In the genomic region with DNA sequence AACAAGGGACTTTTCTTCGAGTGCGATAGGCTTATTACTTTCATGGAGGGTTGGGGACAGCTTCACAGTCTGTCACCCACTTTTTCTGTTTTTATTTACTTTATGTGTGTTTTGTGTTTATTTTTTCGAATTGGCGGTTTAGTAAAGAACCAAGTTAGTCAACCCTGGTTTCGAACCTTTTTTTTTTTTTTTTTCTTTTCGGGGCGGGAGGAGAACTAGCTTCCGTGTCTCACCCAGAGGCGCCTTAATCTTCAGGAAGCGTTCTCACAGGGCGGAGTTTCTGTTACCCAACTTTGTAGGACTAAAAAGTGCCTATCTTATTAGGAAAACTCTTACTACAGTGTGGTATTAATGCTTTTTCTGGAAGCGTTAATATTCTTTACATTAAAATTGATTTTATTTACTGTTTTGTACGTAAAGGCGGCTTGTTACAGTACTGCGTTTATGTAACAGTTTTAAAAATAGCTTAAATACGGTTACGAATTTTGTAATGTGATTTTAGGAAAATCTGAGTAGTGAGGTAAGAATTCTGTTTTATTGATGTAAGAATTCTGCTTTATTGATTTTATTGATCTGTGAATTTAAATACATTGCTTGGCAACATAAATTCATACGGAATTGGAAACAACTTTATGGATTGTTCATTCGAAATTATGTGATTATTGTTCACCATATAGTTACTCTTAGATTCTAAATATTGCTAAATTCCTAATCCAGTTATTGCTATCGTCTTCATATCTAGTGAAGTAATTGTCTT, we compare ENCODE assay signal across 8 cellular contexts. TPM values are rescaled to one million over a fixed set of nuclear protein-coding genes. Genes with fewer than 3 reads are reported as not detected.
DNase-seq lines count a peak whose midpoint lies in the region; ATAC-seq and TF ChIP-seq lines count a peak whose summit lies in the region.

No MANE protein-coding gene starts in this region.

- ATAC-seq in CD8-positive, alpha-beta T cell, result peak; percentile 19
- ATAC-seq in GM19035 (IDR thresholded peaks at IDR 0.05; ENCODE audit: unreplicated experiment), result peak; percentile 9
- ATAC-seq in HG03378 (IDR thresholded peaks at IDR 0.05; ENCODE audit: unreplicated experiment), result no peak

- H3K4me1 ChIP-seq in CD8-positive, alpha-beta T cell (ENCODE audit: insufficient read depth, low read length), result peaks cover 42% of the 10 kb centered on the region

- H3K27me3 ChIP-seq in CD8-positive, alpha-beta T cell (ENCODE audit: insufficient read depth, low read length), result no peaks in the 10 kb centered on the region

- H3K27ac Mint-ChIP-seq in CD8-positive, alpha-beta T cell, result peak overlapping the region; percentile 98
- H3K27ac Mint-ChIP-seq in chondrocyte (ENCODE audit: unreplicated experiment), result peak overlapping the region; percentile 100

- POLR2A ChIA-PET in CD8-positive, alpha-beta T cell (lab: Charles Lee), result interaction anchor here (1.3 to 3.1 kb wide), 7 partner anchors 9 to 93 kb away, joined by 3 to 10 read pairs (median 4); a partner anchor contains a TSS

- CTCF ChIA-PET in CD8-positive, alpha-beta T cell (lab: Charles Lee), result interaction anchor here (1.0 to 1.1 kb wide), 2 partner anchors 9 to 94 kb away, joined by 3 to 4 read pairs; a partner anchor contains a TSS

- no peak for TF ChIP-seq CTCF in CD8-positive, alpha-beta T cell (IDR thresholded peaks at IDR 0.05)
- TF ChIP-seq CTCF in chondrocyte (IDR thresholded peaks at IDR 0.05), result no peak

- peaks cover 20% of the 10 kb centered on the region for H3K36me3 ChIP-seq in CD8-positive, alpha-beta T cell (ENCODE audit: insufficient read depth, low read length)

- H3K4me1 Mint-ChIP-seq in CD8-positive, alpha-beta T cell (ENCODE audit: low read depth), result peaks cover 42% of the 10 kb centered on the region
- peaks cover 51% of the 10 kb centered on the region for H3K4me1 Mint-ChIP-seq in chondrocyte (ENCODE audit: low read depth)

- H3K9me3 ChIP-seq in CD8-positive, alpha-beta T cell (ENCODE audit: low read length), result no peaks in the 10 kb centered on the region

- H3K27me3 Mint-ChIP-seq in CD8-positive, alpha-beta T cell (ENCODE audit: low read depth), result no peaks in the 10 kb centered on the region
- H3K27me3 Mint-ChIP-seq in chondrocyte (ENCODE audit: low read depth), result no peaks in the 10 kb centered on the region

- intact Hi-C loops in CD8-positive, alpha-beta T cell (cut with DNase I, micrococcal nuclease), result loop anchor here (1.0 to 10.0 kb wide), 4 partner anchors 10 to 346 kb away; a partner anchor contains a TSS

- peaks cover 52% of the 10 kb centered on the region for H3K36me3 Mint-ChIP-seq in CD8-positive, alpha-beta T cell
- H3K36me3 Mint-ChIP-seq in chondrocyte (ENCODE audit: low read depth), result peaks cover 17% of the 10 kb centered on the region

- H3K27ac ChIP-seq in CD8-positive, alpha-beta T cell (ENCODE audit: low read depth, low read length), result peak overlapping the region; percentile 90

- H3K4me3 ChIP-seq in CD8-positive, alpha-beta T cell (ENCODE audit: low read depth, low read length), result peak overlapping the region; percentile 97

- H3K4me3 Mint-ChIP-seq in CD8-positive, alpha-beta T cell, result peak overlapping the region; percentile 96
- H3K4me3 Mint-ChIP-seq in chondrocyte (ENCODE audit: unreplicated experiment), result peak overlapping the region; percentile 100

- H3K9me3 Mint-ChIP-seq in CD8-positive, alpha-beta T cell, result no peaks in the 10 kb centered on the region
- no peaks in the 10 kb centered on the region for H3K9me3 Mint-ChIP-seq in chondrocyte (ENCODE audit: low read depth)

- peak in 4 of 7 experiments; percentile 26 to 63 (median 40) for DNase-seq in CD8-positive, alpha-beta T cell
- DNase-seq in HT1080 (ENCODE audit: low read depth) (peak; percentile 58), SKM-1 (lab: John Stamatoyannopoulos, UW; ENCODE audit: unreplicated experiment) (peak; percentile 50), chondrocyte (ENCODE audit: low spot score) (no peak), left kidney (ENCODE audit: low read depth, low spot score) (peak; percentile 76)
- DNase-seq in stimulated activated CD4-positive, alpha-beta T cell treated with anti-CD3 and anti-CD28 coated beads, TNF-alpha, amount 100 ng/mL, for 24 hours (ENCODE audit: low read depth in 3 of 3), result peak in 2 of 3 experiments; percentile 12 to 19

RNA-seq across cellular contexts. Expression of a gene that starts 0.9 kb away (rescaled TPM):
- total RNA-seq in CD8-positive, alpha-beta T cell, result 100 to 1,000 TPM; 276 to 277 TPM
- 161 and 212 TPM in 2 replicates for total RNA-seq in HT1080 (2014; rRNA removed; shearing (Covaris generic))
- polyA plus RNA-seq in HT1080 (2015; cell fraction: cytosol; rRNA removed), result 163 and 186 TPM in 2 replicates
- polyA plus RNA-seq in HT1080 (2015; cell fraction: nucleus; rRNA removed), result 432 and 435 TPM in 2 replicates
- total RNA-seq in chondrocyte, result 96.8 to 138 TPM (median 107 TPM) in 3 replicates

RNA-seq across cellular contexts. Expression of a gene that starts 8.9 kb away (rescaled TPM):
- 10 to 100 TPM; 12.5 to 14.0 TPM for total RNA-seq in CD8-positive, alpha-beta T cell
- total RNA-seq in HT1080 (2014; rRNA removed; shearing (Covaris generic)), result 24.3 and 26.2 TPM in 2 replicates
- 25.6 and 28.4 TPM in 2 replicates for polyA plus RNA-seq in HT1080 (2015; cell fraction: cytosol; rRNA removed)
- 34.1 and 34.4 TPM in 2 replicates for polyA plus RNA-seq in HT1080 (2015; cell fraction: nucleus; rRNA removed)
- 19.3 to 23.7 TPM (median 21.9 TPM) in 3 replicates for total RNA-seq in chondrocyte
